ENCODE assay signal across 9 cellular contexts in genomic region chr9:109166771-109167601, GRCh38. TPM values are rescaled to one million over a fixed set of nuclear protein-coding genes. Genes with fewer than 3 reads are reported as not detected.
DNase-seq lines count a peak whose midpoint lies in the region; ATAC-seq and TF ChIP-seq lines count a peak whose summit lies in the region.
"Had no signal": no experiment of that assay in that cellular context is flagged by ENCODE, and none has a peak within 500 bp of the region (broad histone marks: within the 10 kb centered on the region; RNA-seq: fewer than 3 reads in every experiment).

A gene with protein sequence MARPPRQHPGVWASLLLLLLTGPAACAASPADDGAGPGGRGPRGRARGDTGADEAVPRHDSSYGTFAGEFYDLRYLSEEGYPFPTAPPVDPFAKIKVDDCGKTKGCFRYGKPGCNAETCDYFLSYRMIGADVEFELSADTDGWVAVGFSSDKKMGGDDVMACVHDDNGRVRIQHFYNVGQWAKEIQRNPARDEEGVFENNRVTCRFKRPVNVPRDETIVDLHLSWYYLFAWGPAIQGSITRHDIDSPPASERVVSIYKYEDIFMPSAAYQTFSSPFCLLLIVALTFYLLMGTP (minus strand): TSS chr9:109167249. CDS start chr9:109167138, 111 bp downstream.

- no peak for ATAC-seq in activated naive CD4-positive, alpha-beta T cell treated with anti-CD3 and anti-CD28 coated beads, Interleukin-2, amount 50 U/mL, for 72 hours
- ATAC-seq in upper lobe of right lung (peak; percentile 41), GM18861 (IDR thresholded peaks at IDR 0.05; ENCODE audit: unreplicated experiment) (no peak)

- H3K4me1 Mint-ChIP-seq in activated naive CD4-positive, alpha-beta T cell treated with anti-CD3 and anti-CD28 coated beads, Interleukin-2, amount 50 U/mL, for 24 hours: peaks cover 4% of the 10 kb centered on the region

- no peaks in the 10 kb centered on the region for H3K36me3 ChIP-seq in upper lobe of right lung

- DNase-seq in activated naive CD4-positive, alpha-beta T cell treated with anti-CD3 and anti-CD28 coated beads, Interleukin-2, amount 50 U/mL, for 72 hours (ENCODE audit: low spot score in 2 of 2): no peak
- DNase-seq in mucosa of gallbladder (ENCODE audit: low spot score): no peak
- no peak for DNase-seq in upper lobe of right lung
- no peak for DNase-seq in AML-193 (lab: John Stamatoyannopoulos, UW)
- DNase-seq in activated gamma-delta T cell treated with Interleukin-2 at 50 U/mL for 16 hours: no peak
- DNase-seq: DND-41 had no signal

- no peaks in the 10 kb centered on the region for H3K9me3 Mint-ChIP-seq in activated naive CD4-positive, alpha-beta T cell treated with anti-CD3 and anti-CD28 coated beads, Interleukin-2, amount 50 U/mL, for 24 hours
- H3K9me3 Mint-ChIP-seq in activated naive CD4-positive, alpha-beta T cell treated with anti-CD3 and anti-CD28 coated beads, Interleukin-2, amount 50 U/mL, for 72 hours: peaks cover 0 to 7% of the 10 kb centered on the region in 2 donors

- intact Hi-C loops in upper lobe of right lung (cut with DNase I): no loop called here

- peaks cover 33% of the 10 kb centered on the region for H3K27me3 Mint-ChIP-seq in activated naive CD4-positive, alpha-beta T cell treated with anti-CD3 and anti-CD28 coated beads, Interleukin-2, amount 50 U/mL, for 24 hours

- no peaks in the 10 kb centered on the region for H3K4me1 ChIP-seq in upper lobe of right lung

- peaks cover 14% of the 10 kb centered on the region for H3K27me3 ChIP-seq in upper lobe of right lung

- H3K4me3 Mint-ChIP-seq in activated naive CD4-positive, alpha-beta T cell treated with anti-CD3 and anti-CD28 coated beads, Interleukin-2, amount 50 U/mL, for 24 hours: peak within 1 kb of the TSS; percentile 70

- H3K4me3 ChIP-seq in upper lobe of right lung: no peak within 1 kb of the TSS

- H3K9me3 ChIP-seq in upper lobe of right lung: no peaks in the 10 kb centered on the region

- H3K27ac ChIP-seq in cingulate gyrus (ENCODE audit: low read depth, low read length) (peak within 1 kb of the TSS; percentile 54), upper lobe of right lung (no peak within 1 kb of the TSS)

- H3K27ac Mint-ChIP-seq in activated naive CD4-positive, alpha-beta T cell treated with anti-CD3 and anti-CD28 coated beads, Interleukin-2, amount 50 U/mL, for 24 hours: no peak within 1 kb of the TSS
- H3K27ac Mint-ChIP-seq in activated naive CD4-positive, alpha-beta T cell treated with anti-CD3 and anti-CD28 coated beads, Interleukin-2, amount 50 U/mL, for 72 hours: no peak within 1 kb of the TSS

- no peak for TF ChIP-seq CTCF in upper lobe of right lung (IDR thresholded peaks at IDR 0.05)

- peaks cover 3% of the 10 kb centered on the region for H3K36me3 Mint-ChIP-seq in activated naive CD4-positive, alpha-beta T cell treated with anti-CD3 and anti-CD28 coated beads, Interleukin-2, amount 50 U/mL, for 24 hours
- H3K36me3 Mint-ChIP-seq in activated naive CD4-positive, alpha-beta T cell treated with anti-CD3 and anti-CD28 coated beads, Interleukin-2, amount 50 U/mL, for 72 hours: peaks cover 18 to 20% of the 10 kb centered on the region in 2 donors

RNA-seq across cellular contexts. Expression of the gene that starts here (rescaled TPM):
- not detected for total RNA-seq in activated naive CD4-positive, alpha-beta T cell treated with anti-CD3 and anti-CD28 coated beads, Interleukin-2, amount 50 U/mL, for 72 hours
- total RNA-seq in mucosa of gallbladder (10.1 TPM), upper lobe of right lung (0.09 TPM)

Comparison
In these comparisons a context has a peak if more than half of its experiments do, and no peak if none do; other contexts are left out.
1. RNA of the gene that starts here (total RNA-seq): 10.1 TPM in mucosa of gallbladder (single experiment); 0.09 TPM in upper lobe of right lung (single experiment) and not detected in activated naive CD4-positive, alpha-beta T cell treated with anti-CD3 and anti-CD28 coated beads, Interleukin-2, amount 50 U/mL, for 72 hours; every median in the first group is over 10 times any median in the second.
2. Peak in ATAC-seq in upper lobe of right lung; RNA of the gene not detected or under 1 TPM.